ENCODE assay signal across 16 cellular contexts in the genomic region with DNA sequence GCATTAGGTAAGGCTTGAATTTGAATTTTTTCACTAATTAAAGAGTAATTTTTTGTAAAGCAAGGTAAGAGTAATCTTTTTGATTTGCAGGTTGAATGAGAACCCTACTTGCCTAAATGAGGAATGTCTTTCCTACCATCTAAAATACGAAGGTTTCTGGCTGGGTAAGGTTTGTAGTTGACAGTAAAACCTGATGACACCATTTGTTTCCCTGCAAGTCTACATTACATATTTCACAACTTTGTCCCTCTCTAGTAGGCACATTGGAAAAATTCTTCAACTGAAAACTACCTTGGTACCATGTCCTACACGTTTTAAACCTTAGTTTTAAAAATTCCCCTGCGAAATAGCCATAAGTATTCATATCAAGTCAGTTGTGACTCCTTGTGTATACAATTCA. TPM values are rescaled to one million over a fixed set of nuclear protein-coding genes. Genes with fewer than 3 reads are reported as not detected.
DNase-seq lines count a peak whose midpoint lies in the region; ATAC-seq and TF ChIP-seq lines count a peak whose summit lies in the region.
"Had no signal": no experiment of that assay in that cellular context is flagged by ENCODE, and none has a peak within 500 bp of the region (broad histone marks: within the 10 kb centered on the region; RNA-seq: fewer than 3 reads in every experiment).

No MANE protein-coding gene starts in this region.

- H3K27ac ChIP-seq in CD4-positive, alpha-beta T cell (ENCODE audit: low read depth, low read length) = no peak overlapping the region
- H3K27ac ChIP-seq: upper lobe of right lung had no signal

- H3K27me3 ChIP-seq in CD4-positive, alpha-beta T cell (ENCODE audit: control insufficient read depth, insufficient read depth, low read length) = no peaks in the 10 kb centered on the region
- no peaks in the 10 kb centered on the region for H3K27me3 ChIP-seq in H7 (ENCODE audit: control insufficient read depth, insufficient read depth, low read length)
- H3K27me3 ChIP-seq: upper lobe of right lung had no signal

- no peaks in the 10 kb centered on the region for H3K9me3 ChIP-seq in CD4-positive, alpha-beta T cell (ENCODE audit: control insufficient read depth, low read length)
- H3K9me3 ChIP-seq: upper lobe of right lung had no signal

- peaks cover 26% of the 10 kb centered on the region for H3K36me3 ChIP-seq in H7 (replicated peaks; ENCODE audit: control insufficient read depth, insufficient read depth, low read length)

- POLR2A ChIA-PET in CD4-positive, alpha-beta T cell (lab: Charles Lee) = interaction anchor here (0.8 to 2.8 kb wide), 6 partner anchors 8 to 57 kb away, joined by 3 to 17 read pairs (median 9); partner anchors contain the start of genes HNRNPA3 and NFE2L2

- peaks cover 62% of the 10 kb centered on the region for H3K4me1 Mint-ChIP-seq in CD4-positive, alpha-beta T cell (ENCODE audit: low read depth)
- H3K4me1 Mint-ChIP-seq in Calu3 (ENCODE audit: low read depth, unreplicated experiment) (peaks cover 23% of the 10 kb centered on the region), naive B cell (peaks cover 12 to 26% (median 16%) of the 10 kb centered on the region in 3 donors)
- H3K4me1 Mint-ChIP-seq in activated T-helper 17 cell treated with anti-CD3 and anti-CD28 coated beads, Interleukin-2, amount 50 U/mL, for 72 hours = peaks cover 15% of the 10 kb centered on the region

- H3K27ac Mint-ChIP-seq in CD4-positive, alpha-beta T cell = peak overlapping the region; percentile 22
- H3K27ac Mint-ChIP-seq in Calu3 (ENCODE audit: unreplicated experiment) (peak overlapping the region; percentile 67), naive B cell (peak overlapping the region in 4 of 6 donors; percentile 20 to 66 (median 39))
- peak overlapping the region; percentile 48 for H3K27ac Mint-ChIP-seq in activated T-helper 17 cell treated with anti-CD3 and anti-CD28 coated beads, Interleukin-2, amount 50 U/mL, for 72 hours

- H3K4me3 Mint-ChIP-seq in CD4-positive, alpha-beta T cell = no peak overlapping the region
- no peak overlapping the region for H3K4me3 Mint-ChIP-seq in Calu3 (ENCODE audit: low read depth, unreplicated experiment)
- H3K4me3 Mint-ChIP-seq in activated T-helper 17 cell treated with anti-CD3 and anti-CD28 coated beads, Interleukin-2, amount 50 U/mL, for 72 hours = no peak overlapping the region
- H3K4me3 Mint-ChIP-seq in naive B cell = no peak overlapping the region
- H3K4me3 Mint-ChIP-seq: activated T-cell treated with anti-CD3 and anti-CD28 coated beads, Interleukin-2, amount 50 U/mL, for 4 hours had no signal

- ATAC-seq in CD4-positive, alpha-beta T cell (ENCODE audit: poor library complexity) = no peak
- ATAC-seq in activated T-helper 17 cell treated with anti-CD3 and anti-CD28 coated beads, Interleukin-2, amount 50 U/mL, for 72 hours (replicated peaks) = no peak
- ATAC-seq in naive B cell (ENCODE audit: low read depth in 2 of 2) (no peak), HG02588 (IDR thresholded peaks at IDR 0.05; ENCODE audit: unreplicated experiment) (no peak)
- ATAC-seq: activated T-cell treated with anti-CD3 and anti-CD28 coated beads, Interleukin-2, amount 50 U/mL, for 4 hours; upper lobe of right lung had no signal

- BruUV-seq in Calu3 (replicated peaks; lab: Mats Ljungman, UMichigan) = no TSS peak

- peaks cover 85% of the 10 kb centered on the region for H3K36me3 Mint-ChIP-seq in CD4-positive, alpha-beta T cell (ENCODE audit: low read depth)
- H3K36me3 Mint-ChIP-seq in Calu3 (ENCODE audit: insufficient read depth, unreplicated experiment) (peaks cover 99% of the 10 kb centered on the region), naive B cell (peaks cover 16 to 29% of the 10 kb centered on the region in 2 donors)
- H3K36me3 Mint-ChIP-seq in activated T-helper 17 cell treated with anti-CD3 and anti-CD28 coated beads, Interleukin-2, amount 50 U/mL, for 72 hours (ENCODE audit: low read depth) = peaks cover 99% of the 10 kb centered on the region

- H3K4me3 ChIP-seq in H7 (ENCODE audit: insufficient read depth, low read depth, low read length) = no peak overlapping the region
- H3K4me3 ChIP-seq: upper lobe of right lung had no signal

- no peaks in the 10 kb centered on the region for H3K27me3 Mint-ChIP-seq in CD4-positive, alpha-beta T cell
- no peaks in the 10 kb centered on the region for H3K27me3 Mint-ChIP-seq in Calu3 (ENCODE audit: unreplicated experiment)
- no peaks in the 10 kb centered on the region for H3K27me3 Mint-ChIP-seq in activated T-helper 17 cell treated with anti-CD3 and anti-CD28 coated beads, Interleukin-2, amount 50 U/mL, for 72 hours
- H3K27me3 Mint-ChIP-seq in naive B cell = no peaks in the 10 kb centered on the region

- intact Hi-C loops in CD4-positive, alpha-beta T cell (cut with DNase I, micrococcal nuclease) = loop anchor here in 1 of 2 experiments (1.0 kb wide), 1 partner anchor 9 kb away; no protein-coding TSS in a partner anchor
- intact Hi-C loops in Calu3 (cut with micrococcal nuclease; ENCODE audit: unreplicated experiment) = no loop called here

- H3K9me3 Mint-ChIP-seq in CD4-positive, alpha-beta T cell = no peaks in the 10 kb centered on the region
- no peaks in the 10 kb centered on the region for H3K9me3 Mint-ChIP-seq in Calu3 (ENCODE audit: low read depth, unreplicated experiment)
- no peaks in the 10 kb centered on the region for H3K9me3 Mint-ChIP-seq in activated T-helper 17 cell treated with anti-CD3 and anti-CD28 coated beads, Interleukin-2, amount 50 U/mL, for 72 hours
- no peaks in the 10 kb centered on the region for H3K9me3 Mint-ChIP-seq in naive B cell
- H3K9me3 Mint-ChIP-seq: activated T-cell treated with anti-CD3 and anti-CD28 coated beads, Interleukin-2, amount 50 U/mL, for 4 hours had no signal

- DNase-seq in CD4-positive, alpha-beta T cell = no peak
- no peak for DNase-seq in Calu3
- DNase-seq in naive B cell = no peak
- no peak for DNase-seq in NCI-H2227 (lab: John Stamatoyannopoulos, UW; ENCODE audit: unreplicated experiment)
- DNase-seq in OCI-M1 (lab: John Stamatoyannopoulos, UW) = no peak
- no peak for DNase-seq in H7
- DNase-seq: activated CD4-positive, alpha-beta T cell treated with anti-CD3 and anti-CD28 coated beads for 48 hours; activated T-cell treated with anti-CD3 and anti-CD28 coated beads, Interleukin-2, amount 50 U/mL, for 4 hours; AML-193; amygdala; central memory CD4-positive, alpha-beta T cell; NCI-H1092 treated with DMSO at 0.1 percent for 48 hours; NCI-H524 treated with DMSO at 0.1 percent for 48 hours; upper lobe of right lung had no signal

- CTCF ChIA-PET in CD4-positive, alpha-beta T cell (lab: Charles Lee) = interaction anchor here (1.6 kb wide), 1 partner anchor 42 kb away, joined by 3 read pairs; no protein-coding TSS in a partner anchor
- CTCF ChIA-PET in Calu3 (lab: Charles Lee) = interaction anchor here (0.9 kb wide), 2 partner anchors 38 to 46 kb away, joined by 3 read pairs; no protein-coding TSS in a partner anchor

- TF ChIP-seq CTCF in CD4-positive, alpha-beta T cell (IDR thresholded peaks at IDR 0.05) = no peak
- no peak for TF ChIP-seq CTCF in Calu3 (IDR thresholded peaks at IDR 0.05; ENCODE audit: unreplicated experiment)

RNA-seq across cellular contexts. Expression of gene HNRNPA3, which starts 9.4 kb away (rescaled TPM):
- total RNA-seq in CD4-positive, alpha-beta T cell = 100 to 1,000 TPM; 162 to 167 TPM
- 212 and 234 TPM in 2 replicates for total RNA-seq in Calu3 (2022)
- 100 to 1,000 TPM; 120 to 260 TPM for total RNA-seq in activated T-helper 17 cell treated with anti-CD3 and anti-CD28 coated beads, Interleukin-2, amount 50 U/mL, for 72 hours
- polyA plus RNA-seq in naive B cell (ENCODE audit: low read depth in 6 of 6) = 10 to 100 TPM; 48.0 to 96.3 (median 70.3) TPM
- total RNA-seq in H7 (2014; rRNA removed; shearing (Covaris generic)) = 55.4 and 77.6 TPM in 2 replicates

RNA-seq across cellular contexts. Expression of gene NFE2L2, which starts 42.6 kb away (rescaled TPM):
- 10 to 100 TPM; 53.3 to 57.8 TPM for total RNA-seq in CD4-positive, alpha-beta T cell
- 118 and 128 TPM in 2 replicates for total RNA-seq in Calu3 (2022)
- total RNA-seq in activated T-helper 17 cell treated with anti-CD3 and anti-CD28 coated beads, Interleukin-2, amount 50 U/mL, for 72 hours = 10 to 100 TPM; 39.3 to 49.4 TPM
- 10 to 100 TPM; 45.9 to 60.4 (median 54.7) TPM for polyA plus RNA-seq in naive B cell (ENCODE audit: low read depth in 6 of 6)
- 19.2 and 23.6 TPM in 2 replicates for total RNA-seq in H7 (2014; rRNA removed; shearing (Covaris generic))
